In genomic region chr22:40691532-40691931, GRCh38 we compare ENCODE assay signal across 23 cellular contexts. TPM values are rescaled to one million over a fixed set of nuclear protein-coding genes. Genes with fewer than 3 reads are reported as not detected.
DNase-seq lines count a peak whose midpoint lies in the region; ATAC-seq, FAIRE-seq and TF ChIP-seq lines count a peak whose summit lies in the region.
"Had no signal": no experiment of that assay in that cellular context is flagged by ENCODE, and none has a peak within 500 bp of the region (broad histone marks: within the 10 kb centered on the region; RNA-seq: fewer than 3 reads in every experiment).

No MANE protein-coding gene starts in this region.

- DNase-seq in HepG2 (ENCODE audit: low spot score) (no peak), right lobe of liver (no peak), K562 (ENCODE audit: extremely low read depth in 1 of 4, low spot score in 3 of 4) (no peak), glutamatergic neuron (no peak), NCI-H1105 (lab: John Stamatoyannopoulos, UW) (no peak), GM03348 (ENCODE audit: low spot score) (no peak), PC-3 (no peak)
- DNase-seq: ACHN; AML-193; BE2C; Calu3; CD4-positive, alpha-beta T cell; COR-L47; DND-41; GOT3; H7; HCEC 1CT had no signal

- ATAC-seq in HepG2 (no peak), right lobe of liver (no peak), K562 (no peak), PC-3 (no peak)
- ATAC-seq: GM12878 had no signal

- H3K9me1 ChIP-seq in K562 (ENCODE audit: control insufficient read depth, insufficient read depth, low read length) = no peaks in the 10 kb centered on the region

- no peaks in the 10 kb centered on the region for H4K20me1 ChIP-seq in HepG2 (ENCODE audit: insufficient read depth, low read length)
- H4K20me1 ChIP-seq in K562 (replicated peaks; ENCODE audit: control insufficient read depth, insufficient read depth, low read length) = no peaks in the 10 kb centered on the region
- H4K20me1 ChIP-seq in PC-3 (ENCODE audit: low read length) = no peaks in the 10 kb centered on the region
- H4K20me1 ChIP-seq: BLaER1 treated with 17β-estradiol and CSF1 and Interleukin-3, amounts not matched to agents 10 nM and 100 nM had no signal

- H3K27ac Mint-ChIP-seq in glutamatergic neuron (ENCODE audit: unreplicated experiment) = peak overlapping the region; percentile 12
- H3K27ac Mint-ChIP-seq: CD14-positive monocyte; CD4-positive, alpha-beta T cell had no signal

- no peak overlapping the region for H3K4me2 ChIP-seq in HepG2 (ENCODE audit: low read depth, low read length)
- H3K4me2 ChIP-seq in K562 (ENCODE audit: insufficient read depth, low read length) = no peak overlapping the region
- H3K4me2 ChIP-seq in PC-3 (ENCODE audit: low read length) = no peak overlapping the region
- H3K4me2 ChIP-seq: BLaER1 treated with 17β-estradiol and CSF1 and Interleukin-3, amounts not matched to agents 10 nM and 100 nM had no signal

- FAIRE-seq in HepG2 (lab: Jason Lieb, UNC) (no peak), K562 (lab: Jason Lieb, UNC) (no peak)
- FAIRE-seq: A204.1, G401.6, GM12878 had no signal

- no peaks in the 10 kb centered on the region for H3K4me1 ChIP-seq in HepG2 (ENCODE audit: insufficient read depth, low read length)
- no peaks in the 10 kb centered on the region for H3K4me1 ChIP-seq in right lobe of liver
- no peaks in the 10 kb centered on the region for H3K4me1 ChIP-seq in K562 (replicated peaks in 1 of 2; ENCODE audit: control insufficient read depth in 2 of 2, insufficient read depth in 2 of 2, low read length in 2 of 2)
- no peaks in the 10 kb centered on the region for H3K4me1 ChIP-seq in PC-3 (ENCODE audit: insufficient read depth, low read length)

- TF ChIP-seq EP300 in HepG2 (IDR thresholded peaks at IDR 0.05; ENCODE audit: low read depth in 2 of 2, low read length in 2 of 2) (no peak), HepG2 (CRISPR knock-in tag; IDR thresholded peaks at IDR 0.05; ENCODE audit: borderline replicate concordance) (no peak), K562 (IDR thresholded peaks at IDR 0.05; ENCODE audit: low read length) (no peak)

- no peaks in the 10 kb centered on the region for H3K9me3 ChIP-seq in HepG2 (ENCODE audit: low read length)
- no peaks in the 10 kb centered on the region for H3K9me3 ChIP-seq in right lobe of liver
- H3K9me3 ChIP-seq in K562 (replicated peaks; ENCODE audit: control insufficient read depth, insufficient read depth, low read depth, low read length) = no peaks in the 10 kb centered on the region
- H3K9me3 ChIP-seq in PC-3 (ENCODE audit: low read length) = no peaks in the 10 kb centered on the region
- H3K9me3 ChIP-seq: BE2C; BLaER1 treated with 17β-estradiol and CSF1 and Interleukin-3, amounts not matched to agents 10 nM and 100 nM had no signal

- intact Hi-C loops in HepG2 (cut with micrococcal nuclease; ENCODE audit: unreplicated experiment) = no loop called here
- intact Hi-C loops in right lobe of liver (cut with DNase I) = no loop called here
- intact Hi-C loops in K562 (cut with micrococcal nuclease) = no loop called here
- intact Hi-C loops in PC-3 (cut with micrococcal nuclease) = no loop called here

- CTCF ChIA-PET in HepG2 (lab: Yijun Ruan, JAX; ENCODE audit: low intra/inter-chr PET ratio, low total read pairs) (no interaction called here), K562 (lab: Yijun Ruan, JAX; ENCODE audit: low intra/inter-chr PET ratio) (interaction anchor here (0.6 kb wide), 1 partner anchor 1196 kb away, joined by 4 read pairs; no protein-coding TSS in a partner anchor), PC-3 (lab: Charles Lee) (no interaction called here)

- H3K4me3 Mint-ChIP-seq in glutamatergic neuron (ENCODE audit: unreplicated experiment) = no peak overlapping the region
- H3K4me3 Mint-ChIP-seq: CD14-positive monocyte; CD4-positive, alpha-beta T cell had no signal

- H3K27ac ChIP-seq in HepG2 (ENCODE audit: extremely low read length, insufficient read depth, low read length) (no peak overlapping the region), right lobe of liver (no peak overlapping the region), K562 (ENCODE audit: extremely low read depth, low read depth, low read length) (no peak overlapping the region), PC-3 (ENCODE audit: low read length) (no peak overlapping the region)
- H3K27ac ChIP-seq: 22Rv1; BLaER1 treated with 17β-estradiol and CSF1 and Interleukin-3, amounts not matched to agents 10 nM and 100 nM had no signal

- no peak overlapping the region for H3K9ac ChIP-seq in HepG2 (ENCODE audit: insufficient read depth, low read depth, low read length)
- H3K9ac ChIP-seq in K562 (ENCODE audit: insufficient read depth in 1 of 2, low read depth in 2 of 2, low read length in 2 of 2) = no peak overlapping the region
- no peak overlapping the region for H3K9ac ChIP-seq in PC-3 (ENCODE audit: low read length)
- H3K9ac ChIP-seq: BLaER1 treated with 17β-estradiol and CSF1 and Interleukin-3, amounts not matched to agents 10 nM and 100 nM had no signal

- in situ Hi-C loops in HepG2 (cut with HindIII; ENCODE audit: extremely low pct_ligation_motif_present, low pct_unique_long_range_greater_than_20kb) = no loop called here
- in situ Hi-C loops in K562 (cut with MboI) = no loop called here

- H2AFZ ChIP-seq in HepG2 (ENCODE audit: low read length) = no peak overlapping the region
- no peak overlapping the region for H2AFZ ChIP-seq in K562 (ENCODE audit: low read depth, low read length)
- H2AFZ ChIP-seq in PC-3 (ENCODE audit: low read length) = no peak overlapping the region

- TF ChIP-seq POLR2A in HepG2 (IDR thresholded peaks at IDR 0.05; ENCODE audit: insufficient read depth in 1 of 2, low read depth in 2 of 2, low read length in 2 of 2) (no peak), right lobe of liver (IDR thresholded peaks at IDR 0.05) (no peak), K562 (conservative IDR thresholded peaks at IDR 0.05) (no peak)

- H3K36me3 Mint-ChIP-seq in glutamatergic neuron (ENCODE audit: unreplicated experiment) = peaks cover 7% of the 10 kb centered on the region
- H3K36me3 Mint-ChIP-seq: CD14-positive monocyte had no signal

- BruUV-seq in HepG2 (replicated peaks; lab: Mats Ljungman, UMichigan) (no TSS peak), K562 (replicated peaks; lab: Mats Ljungman, UMichigan) (no TSS peak), PC-3 (replicated peaks; lab: Mats Ljungman, UMichigan) (no TSS peak)

- H3K4me1 Mint-ChIP-seq in glutamatergic neuron (ENCODE audit: low read depth, unreplicated experiment) = peaks cover 7% of the 10 kb centered on the region

- no peaks in the 10 kb centered on the region for H3K9me2 ChIP-seq in PC-3 (replicated peaks; ENCODE audit: low read length)

- TF ChIP-seq RAD21 in HepG2 (CRISPR knock-in tag; IDR thresholded peaks at IDR 0.05) = no peak
- TF ChIP-seq RAD21 in K562 (CRISPR knock-in tag; conservative IDR thresholded peaks at IDR 0.05 in 1 of 2, IDR thresholded peaks at IDR 0.05 in 1 of 2) = no peak

- H3K36me3 ChIP-seq in HepG2 (replicated peaks in 1 of 2; ENCODE audit: control insufficient read depth in 1 of 2, insufficient read depth in 2 of 2, low read length in 2 of 2) (no peaks in the 10 kb centered on the region), right lobe of liver (no peaks in the 10 kb centered on the region), K562 (ENCODE audit: control insufficient read depth, insufficient read depth, low read length) (no peaks in the 10 kb centered on the region), PC-3 (ENCODE audit: low read depth, low read length) (no peaks in the 10 kb centered on the region)
- H3K36me3 ChIP-seq: BE2C; BLaER1 treated with 17β-estradiol and CSF1 and Interleukin-3, amounts not matched to agents 10 nM and 100 nM had no signal

- peaks cover 3% of the 10 kb centered on the region in 2 experiments; a peak in 3 of 5 replicates for H3K27me3 ChIP-seq in HepG2 (ENCODE audit: control insufficient read depth in 1 of 2, insufficient read depth in 2 of 2, low read length in 2 of 2)
- H3K27me3 ChIP-seq in right lobe of liver = no peaks in the 10 kb centered on the region
- H3K27me3 ChIP-seq in K562 (ENCODE audit: control insufficient read depth in 2 of 2, insufficient read depth in 2 of 2, low read length in 2 of 2) = peaks cover 4 to 13% of the 10 kb centered on the region in 2 experiments; a peak in 3 of 5 replicates
- H3K27me3 ChIP-seq in PC-3 (ENCODE audit: low read length) = no peaks in the 10 kb centered on the region
- H3K27me3 ChIP-seq: BE2C; BLaER1 treated with 17β-estradiol and CSF1 and Interleukin-3, amounts not matched to agents 10 nM and 100 nM had no signal

- H3K79me2 ChIP-seq in HepG2 (ENCODE audit: insufficient read depth, low read length) = no peaks in the 10 kb centered on the region
- no peaks in the 10 kb centered on the region for H3K79me2 ChIP-seq in K562 (ENCODE audit: control insufficient read depth, insufficient read depth, low read length)
- H3K79me2 ChIP-seq in PC-3 (ENCODE audit: low read length) = no peaks in the 10 kb centered on the region

- POLR2A ChIA-PET in HepG2 (lab: Yijun Ruan, JAX) (no interaction called here), K562 (lab: Yijun Ruan, JAX) (interaction anchor here (0.5 to 1.1 kb wide), 2 partner anchors 10 to 37 kb away, joined by 3 read pairs; no protein-coding TSS in a partner anchor), PC-3 (lab: Charles Lee; ENCODE audit: unreplicated experiment) (no interaction called here)

- TF ChIP-seq CTCF in HepG2 (CRISPR knock-in tag; IDR thresholded peaks at IDR 0.05) (no peak), right lobe of liver (IDR thresholded peaks at IDR 0.05) (no peak), K562 (IDR thresholded peaks at IDR 0.05 in 2 of 3, conservative IDR thresholded peaks at IDR 0.05 in 1 of 3; ENCODE audit: insufficient read depth in 2 of 3, low read depth in 1 of 3, low read length in 3 of 3) (no peak), glutamatergic neuron (IDR thresholded peaks at IDR 0.05; ENCODE audit: partially characterized antibody, unreplicated experiment) (no peak), PC-3 (conservative IDR thresholded peaks at IDR 0.05; ENCODE audit: low read depth, low read length) (no peak)

- peaks cover 3% of the 10 kb centered on the region for H3K27me3 Mint-ChIP-seq in glutamatergic neuron (ENCODE audit: unreplicated experiment)
- H3K27me3 Mint-ChIP-seq: CD4-positive, alpha-beta T cell had no signal

- no peak overlapping the region for H3K4me3 ChIP-seq in HepG2 (replicated peaks in 1 of 3; ENCODE audit: insufficient read depth in 1 of 3, low read depth in 2 of 3, low read length in 3 of 3)
- no peak overlapping the region for H3K4me3 ChIP-seq in right lobe of liver
- H3K4me3 ChIP-seq in K562 = no peak overlapping the region
- no peak overlapping the region for H3K4me3 ChIP-seq in PC-3 (ENCODE audit: low read length)
- H3K4me3 ChIP-seq: BLaER1 treated with 17β-estradiol and CSF1 and Interleukin-3, amounts not matched to agents 10 nM and 100 nM; GM12878 had no signal

- H3F3A ChIP-seq in PC-3 (ENCODE audit: low read length, unreplicated experiment) = no peaks in the 10 kb centered on the region

- H3K9me3 Mint-ChIP-seq in glutamatergic neuron (ENCODE audit: unreplicated experiment) = no peaks in the 10 kb centered on the region
- H3K9me3 Mint-ChIP-seq: CD4-positive, alpha-beta T cell had no signal

RNA-seq across cellular contexts. Expression of gene MCHR1, which starts 12.2 kb away (rescaled TPM):
- 0.28 and 0.40 TPM in 2 replicates for total RNA-seq in HepG2 (2016; rRNA removed; fragmentation: Illumina TruSeq; extraction: Trizol)
- 0.09 and 0.20 TPM in 2 replicates for total RNA-seq in HepG2 (2016; cell fraction: cytosol; rRNA removed; fragmentation: Illumina TruSeq; extraction: Trizol; ENCODE audit: low read depth)
- 0.25 and 0.35 TPM in 2 replicates for total RNA-seq in HepG2 (2016; cell fraction: insoluble cytoplasmic fraction; rRNA removed; fragmentation: Illumina TruSeq; extraction: Trizol)
- total RNA-seq in HepG2 (2016; cell fraction: membrane; rRNA removed; fragmentation: Illumina TruSeq; extraction: Trizol) = 0.31 and 0.41 TPM in 2 replicates
- 0.28 and 0.34 TPM in 2 replicates for total RNA-seq in HepG2 (2016; cell fraction: nucleus; rRNA removed; fragmentation: Illumina TruSeq; extraction: Trizol)
- 0.42 and 0.83 TPM in 2 replicates for polyA plus RNA-seq in HepG2 (2011; rRNA removed)
- 0.38 and 0.42 TPM in 2 replicates for polyA plus RNA-seq in HepG2 (2011; cell fraction: cytosol; rRNA removed)
- 0.08 and 0.24 TPM in 2 replicates for polyA plus RNA-seq in HepG2 (2011; cell fraction: nucleus; rRNA removed)
- polyA plus RNA-seq in HepG2 (2012) = 0.21 and 0.59 TPM in 2 replicates
- 0.16 and 0.25 TPM in 2 replicates for polyA plus RNA-seq in HepG2 (2016; cell fraction: cytosol; fragmentation: Illumina TruSeq; extraction: Trizol; ENCODE audit: low read depth)
- polyA plus RNA-seq in HepG2 (2016; cell fraction: insoluble cytoplasmic fraction; fragmentation: Illumina TruSeq; extraction: Trizol; ENCODE audit: low read depth) = 0.35 and 0.46 TPM in 2 replicates
- 0.16 and 0.31 TPM in 2 replicates for polyA plus RNA-seq in HepG2 (2016; cell fraction: membrane; fragmentation: Illumina TruSeq; extraction: Trizol; ENCODE audit: low read depth)
- 0.25 TPM in 1 of 2 replicates, not detected in the other for polyA plus RNA-seq in HepG2 (2016; cell fraction: nucleus; fragmentation: Illumina TruSeq; extraction: Trizol; ENCODE audit: insufficient read depth, low read depth)
- 2.8 TPM in 1 of 2 replicates, not detected in the other for polyA minus RNA-seq in HepG2 (2011; rRNA and poly(A)+ RNA removed; ENCODE audit: low replicate concordance)
- polyA minus RNA-seq in HepG2 (2011; cell fraction: cytosol; rRNA and poly(A)+ RNA removed) = not detected in 2 replicates
- not detected in 2 replicates for polyA minus RNA-seq in HepG2 (2011; cell fraction: nucleus; rRNA and poly(A)+ RNA removed)
- 1 to 10 TPM; 1.1 to 3.7 (median 1.9) TPM for total RNA-seq in right lobe of liver
- 1.5 TPM in 1 of 2 replicates, not detected in the other for total RNA-seq in K562 (2011; cell fraction: chromatin; rRNA removed; ENCODE audit: low replicate concordance)
- total RNA-seq in K562 (2011; cell fraction: nucleolus; rRNA removed) = 0.26 and 1.2 TPM in 2 replicates
- total RNA-seq in K562 (2011; cell fraction: nucleoplasm; rRNA removed) = 0.22 TPM in 1 of 2 replicates, not detected in the other
- total RNA-seq in K562 (2014; rRNA removed) = not detected in 2 replicates
- not detected in 2 replicates for total RNA-seq in K562 (2014; rRNA removed; fragmentation: Illumina TruSeq; extraction: Trizol)
- total RNA-seq in K562 (2015; rRNA removed; fragmentation: Illumina TruSeq; extraction: Trizol) = not detected in 2 replicates
- total RNA-seq in K562 (2021) = not detected in 2 replicates
- polyA plus RNA-seq in K562 (2011; rRNA removed) = 0.31 and 0.50 TPM in 2 replicates
- 0.47 and 0.81 TPM in 2 replicates for polyA plus RNA-seq in K562 (2011; cell fraction: cytosol; rRNA removed)
- 0.25 and 0.57 TPM in 2 replicates for polyA plus RNA-seq in K562 (2011; cell fraction: nucleus; rRNA removed)
- polyA plus RNA-seq in K562 (2012) = 0.03 and 0.20 TPM in 2 replicates
- not detected in 2 replicates for polyA plus RNA-seq in K562 (2014; fragmentation: Illumina TruSeq; extraction: Trizol)
- under 1 TPM in 1 of 2 experiments, not detected in 1; 0.03 TPM for polyA plus RNA-seq in K562 (2014; fragmentation: Nextera tagmentation; extraction: Ambion mirVana)
- polyA plus RNA-seq in K562 (2014; rRNA removed) = not detected in 2 replicates
- 0.09 and 2.6 TPM in 2 replicates for polyA minus RNA-seq in K562 (2011; rRNA and poly(A)+ RNA removed)
- 1.7 TPM in 1 of 2 replicates, not detected in the other for polyA minus RNA-seq in K562 (2011; cell fraction: cytosol; rRNA and poly(A)+ RNA removed)
- not detected in 2 replicates for polyA minus RNA-seq in K562 (2011; cell fraction: nucleus; rRNA and poly(A)+ RNA removed)
- total RNA-seq in glutamatergic neuron (ENCODE audit: unreplicated experiment) = 1.7 TPM
- total RNA-seq in PC-3 (2014; rRNA removed) = not detected in 2 replicates
- total RNA-seq: Calu3; CD4-positive, alpha-beta T cell; GM12878 had no signal
- polyA plus RNA-seq: GM12878 had no signal

RNA-seq across cellular contexts. Expression of gene MRTFA, which starts 55.0 kb away (rescaled TPM):
- total RNA-seq in HepG2 (2016; rRNA removed; fragmentation: Illumina TruSeq; extraction: Trizol) (8.2 and 9.9 TPM in 2 replicates), right lobe of liver (10 to 100 TPM in 5 of 6 experiments, 1 to 10 TPM in 1; 9.3 to 20.6 (median 16.3) TPM), K562 (2014; rRNA removed) (10.6 and 10.9 TPM in 2 replicates), K562 (2014; rRNA removed; fragmentation: Illumina TruSeq; extraction: Trizol) (3.4 and 3.7 TPM in 2 replicates), K562 (2015; rRNA removed; fragmentation: Illumina TruSeq; extraction: Trizol) (3.6 and 5.2 TPM in 2 replicates), K562 (2021) (21.1 TPM in 2 replicates), glutamatergic neuron (ENCODE audit: unreplicated experiment) (91.7 TPM), PC-3 (2014; rRNA removed) (28.0 and 32.6 TPM in 2 replicates)
- total RNA-seq in HepG2 (2016; cell fraction: cytosol; rRNA removed; fragmentation: Illumina TruSeq; extraction: Trizol; ENCODE audit: low read depth) = 10.0 and 14.3 TPM in 2 replicates
- total RNA-seq in HepG2 (2016; cell fraction: insoluble cytoplasmic fraction; rRNA removed; fragmentation: Illumina TruSeq; extraction: Trizol) = 5.1 and 7.9 TPM in 2 replicates
- total RNA-seq in HepG2 (2016; cell fraction: membrane; rRNA removed; fragmentation: Illumina TruSeq; extraction: Trizol) = 4.8 and 7.5 TPM in 2 replicates
- total RNA-seq in HepG2 (2016; cell fraction: nucleus; rRNA removed; fragmentation: Illumina TruSeq; extraction: Trizol) = 11.0 and 11.8 TPM in 2 replicates
- polyA plus RNA-seq in HepG2 (2011; rRNA removed) (2.4 TPM in 2 replicates), K562 (2011; rRNA removed) (1.2 and 2.6 TPM in 2 replicates), K562 (2014; fragmentation: Illumina TruSeq; extraction: Trizol) (6.3 and 9.6 TPM in 2 replicates), K562 (2014; fragmentation: Nextera tagmentation; extraction: Ambion mirVana) (under 1 TPM; 0.84 to 0.97 TPM), K562 (2014; rRNA removed) (5.6 and 6.9 TPM in 2 replicates)
- polyA plus RNA-seq in HepG2 (2011; cell fraction: cytosol; rRNA removed) = 2.0 and 2.1 TPM in 2 replicates
- polyA plus RNA-seq in HepG2 (2011; cell fraction: nucleus; rRNA removed) = 12.6 and 14.1 TPM in 2 replicates
- 5.7 and 10.2 TPM in 2 replicates for polyA plus RNA-seq in HepG2 (2012)
- polyA plus RNA-seq in HepG2 (2016; cell fraction: cytosol; fragmentation: Illumina TruSeq; extraction: Trizol; ENCODE audit: low read depth) = 0.74 and 0.75 TPM in 2 replicates
- 5.4 and 8.3 TPM in 2 replicates for polyA plus RNA-seq in HepG2 (2016; cell fraction: insoluble cytoplasmic fraction; fragmentation: Illumina TruSeq; extraction: Trizol; ENCODE audit: low read depth)
- polyA plus RNA-seq in HepG2 (2016; cell fraction: membrane; fragmentation: Illumina TruSeq; extraction: Trizol; ENCODE audit: low read depth) = 1.4 and 1.8 TPM in 2 replicates
- polyA plus RNA-seq in HepG2 (2016; cell fraction: nucleus; fragmentation: Illumina TruSeq; extraction: Trizol; ENCODE audit: insufficient read depth, low read depth) = 13.8 and 15.2 TPM in 2 replicates
- polyA minus RNA-seq in HepG2 (2011; rRNA and poly(A)+ RNA removed; ENCODE audit: low replicate concordance) = 19.1 and 29.6 TPM in 2 replicates
- 12.1 and 18.0 TPM in 2 replicates for polyA minus RNA-seq in HepG2 (2011; cell fraction: cytosol; rRNA and poly(A)+ RNA removed)
- 24.1 and 32.1 TPM in 2 replicates for polyA minus RNA-seq in HepG2 (2011; cell fraction: nucleus; rRNA and poly(A)+ RNA removed)
- 49.0 and 82.5 TPM in 2 replicates for total RNA-seq in K562 (2011; cell fraction: chromatin; rRNA removed; ENCODE audit: low replicate concordance)
- total RNA-seq in K562 (2011; cell fraction: nucleolus; rRNA removed) = 38.9 and 51.6 TPM in 2 replicates
- total RNA-seq in K562 (2011; cell fraction: nucleoplasm; rRNA removed) = 46.1 and 57.6 TPM in 2 replicates
- polyA plus RNA-seq in K562 (2011; cell fraction: cytosol; rRNA removed) = 2.2 and 2.4 TPM in 2 replicates
- 10.3 and 11.6 TPM in 2 replicates for polyA plus RNA-seq in K562 (2011; cell fraction: nucleus; rRNA removed)
- polyA plus RNA-seq in K562 (2012) = 12.8 and 15.5 TPM in 2 replicates
- polyA minus RNA-seq in K562 (2011; rRNA and poly(A)+ RNA removed) = 9.5 and 10.3 TPM in 2 replicates
- 10.8 and 14.7 TPM in 2 replicates for polyA minus RNA-seq in K562 (2011; cell fraction: cytosol; rRNA and poly(A)+ RNA removed)
- polyA minus RNA-seq in K562 (2011; cell fraction: nucleus; rRNA and poly(A)+ RNA removed) = 17.6 and 19.1 TPM in 2 replicates

Comparison
In these comparisons a context has a peak if more than half of its experiments do, and no peak if none do; other contexts are left out.
1. Of the 241 proteins assayed by ChIP-seq in both HepG2 and K562: peak only in HepG2: none; only in K562: ZFP36; in both: none; in neither: 240.